ENCODE assay signal across 11 cellular contexts in the genomic region with DNA sequence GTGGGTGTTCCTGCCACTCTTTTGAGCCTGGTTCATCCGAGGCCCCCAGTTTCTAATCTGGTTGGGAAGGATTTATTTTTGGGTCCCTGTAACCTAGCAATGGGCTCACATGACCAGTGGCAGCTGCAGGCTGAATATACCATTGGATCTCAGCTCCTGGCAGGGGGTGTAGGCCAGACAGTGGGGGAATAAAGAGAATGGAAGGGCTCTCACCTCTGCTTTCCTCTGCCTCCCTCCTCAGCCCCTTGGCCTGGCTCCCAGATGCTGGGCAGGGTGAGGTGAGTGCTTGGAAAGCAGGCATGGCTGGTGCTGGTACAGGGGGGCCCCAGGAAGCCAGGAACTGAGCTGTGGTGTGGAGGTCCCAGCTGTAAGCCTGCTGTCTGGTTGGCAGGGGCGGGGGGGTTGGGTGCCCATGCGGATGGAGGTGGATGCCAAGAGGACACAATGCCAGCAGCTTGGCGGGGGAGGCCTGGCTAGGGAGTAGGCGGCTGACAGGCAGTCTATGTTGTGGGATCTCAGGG.
DNase-seq lines count a peak whose midpoint lies in the region; ATAC-seq lines count a peak whose summit lies in the region.
"Had no signal": no experiment of that assay in that cellular context is flagged by ENCODE, and none has a peak within 500 bp of the region (broad histone marks: within the 10 kb centered on the region; RNA-seq: fewer than 3 reads in every experiment).

No MANE protein-coding gene starts in this region.

- H3K36me3 Mint-ChIP-seq in stimulated activated effector memory CD8-positive, alpha-beta T cell treated with anti-CD3 and anti-CD28 coated beads, Interleukin-12 subunit alpha, Interleukin-12 subunit beta, amount 100 ng/mL, for 72 hours, result no peaks in the 10 kb centered on the region

- peak; percentile 42 for DNase-seq in NCI-H1105 treated with DMSO at 0.1 percent for 48 hours (lab: John Stamatoyannopoulos, UW)
- DNase-seq in hypothalamus (lab: John Stamatoyannopoulos, UW), result peak in 39 of 51 donors; percentile 13 to 82 (median 54)
- no peak for DNase-seq in stimulated activated effector memory CD8-positive, alpha-beta T cell treated with anti-CD3 and anti-CD28 coated beads, Interleukin-12 subunit alpha, Interleukin-12 subunit beta, amount 100 ng/mL, for 72 hours (ENCODE audit: low spot score in 2 of 2)
- DNase-seq in NCI-H748 (lab: John Stamatoyannopoulos, UW; ENCODE audit: unreplicated experiment), result no peak
- no peak for DNase-seq in T1000 (lab: John Stamatoyannopoulos, UW)
- DNase-seq in Kasumi-1 (lab: John Stamatoyannopoulos, UW), result no peak
- DNase-seq: NCI-H187, SHP77 had no signal

- ATAC-seq in stimulated activated effector memory CD8-positive, alpha-beta T cell treated with anti-CD3 and anti-CD28 coated beads, Interleukin-12 subunit alpha, Interleukin-12 subunit beta, amount 100 ng/mL, for 72 hours, result no peak
- no peak for ATAC-seq in HG03378 (IDR thresholded peaks at IDR 0.05; ENCODE audit: unreplicated experiment)
- ATAC-seq: GM12878 had no signal

- H3K9me3 Mint-ChIP-seq in stimulated activated effector memory CD8-positive, alpha-beta T cell treated with anti-CD3 and anti-CD28 coated beads, Interleukin-12 subunit alpha, Interleukin-12 subunit beta, amount 100 ng/mL, for 72 hours, result no peaks in the 10 kb centered on the region

- H3K4me1 Mint-ChIP-seq in stimulated activated effector memory CD8-positive, alpha-beta T cell treated with anti-CD3 and anti-CD28 coated beads, Interleukin-12 subunit alpha, Interleukin-12 subunit beta, amount 100 ng/mL, for 72 hours, result peaks cover 19% of the 10 kb centered on the region

- H3K4me3 Mint-ChIP-seq in stimulated activated effector memory CD8-positive, alpha-beta T cell treated with anti-CD3 and anti-CD28 coated beads, Interleukin-12 subunit alpha, Interleukin-12 subunit beta, amount 100 ng/mL, for 72 hours, result no peak overlapping the region

- H3K27ac ChIP-seq in angular gyrus (ENCODE audit: low read depth, low read length), result peak overlapping the region; percentile 87

- peak overlapping the region; percentile 38 for H3K27ac Mint-ChIP-seq in stimulated activated effector memory CD8-positive, alpha-beta T cell treated with anti-CD3 and anti-CD28 coated beads, Interleukin-12 subunit alpha, Interleukin-12 subunit beta, amount 100 ng/mL, for 72 hours

Comparison
In these comparisons a context has a peak if more than half of its experiments do, and no peak if none do; other contexts are left out.
1. DNase-seq: peak in NCI-H1105 treated with DMSO at 0.1 percent for 48 hours (single experiment) and hypothalamus (39 of 51); none in stimulated activated effector memory CD8-positive, alpha-beta T cell treated with anti-CD3 and anti-CD28 coated beads, Interleukin-12 subunit alpha, Interleukin-12 subunit beta, amount 100 ng/mL, for 72 hours (0 of 2), NCI-H748 (single experiment), T1000 (single experiment) and Kasumi-1 (0 of 2).